Comparison of ENCODE assay signal across 8 cellular contexts in the genomic region with DNA sequence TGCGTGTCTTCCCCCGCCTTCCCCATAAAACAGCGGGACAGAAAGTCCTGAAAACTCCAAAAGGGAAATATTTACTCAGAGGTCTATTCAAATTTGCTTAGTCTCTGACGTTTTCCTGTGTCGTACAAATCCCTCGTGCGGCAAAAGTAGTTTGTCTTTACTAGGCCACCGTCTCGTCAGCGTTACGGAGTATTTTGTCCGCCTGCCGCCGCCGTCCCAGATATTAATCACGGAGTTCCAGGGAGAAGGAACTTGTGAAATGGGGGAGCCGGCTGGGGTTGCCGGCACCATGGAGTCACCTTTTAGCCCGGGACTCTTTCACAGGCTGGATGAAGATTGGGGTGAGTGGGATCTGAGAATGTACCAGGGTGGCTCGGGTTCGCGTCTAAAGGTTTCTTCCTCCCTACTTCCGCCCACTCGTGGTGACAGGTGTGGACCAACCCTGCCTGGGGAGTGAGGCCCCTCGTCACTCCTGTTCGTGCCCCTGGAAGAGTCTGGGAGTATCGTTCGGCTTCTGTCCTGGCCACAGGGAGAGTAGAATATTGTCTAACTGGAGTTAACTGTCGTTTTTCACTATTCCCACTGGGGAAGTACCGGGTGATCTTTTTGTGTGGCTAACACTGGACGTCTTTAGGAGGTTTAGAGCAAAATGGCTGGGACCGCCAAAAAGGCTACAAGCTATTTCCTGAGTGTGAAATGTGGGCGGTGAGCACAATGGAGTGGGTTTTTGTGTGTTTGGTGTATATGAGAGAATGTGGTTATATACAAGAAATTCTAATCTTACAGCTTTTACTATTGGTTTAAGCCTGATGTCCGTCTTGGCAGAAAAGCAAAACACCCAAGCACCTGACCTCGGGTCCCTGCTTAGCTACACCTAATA. TPM values are rescaled to one million over a fixed set of nuclear protein-coding genes. Genes with fewer than 3 reads are reported as not detected.
DNase-seq lines count a peak whose midpoint lies in the region; ATAC-seq and TF ChIP-seq lines count a peak whose summit lies in the region.

A gene with protein sequence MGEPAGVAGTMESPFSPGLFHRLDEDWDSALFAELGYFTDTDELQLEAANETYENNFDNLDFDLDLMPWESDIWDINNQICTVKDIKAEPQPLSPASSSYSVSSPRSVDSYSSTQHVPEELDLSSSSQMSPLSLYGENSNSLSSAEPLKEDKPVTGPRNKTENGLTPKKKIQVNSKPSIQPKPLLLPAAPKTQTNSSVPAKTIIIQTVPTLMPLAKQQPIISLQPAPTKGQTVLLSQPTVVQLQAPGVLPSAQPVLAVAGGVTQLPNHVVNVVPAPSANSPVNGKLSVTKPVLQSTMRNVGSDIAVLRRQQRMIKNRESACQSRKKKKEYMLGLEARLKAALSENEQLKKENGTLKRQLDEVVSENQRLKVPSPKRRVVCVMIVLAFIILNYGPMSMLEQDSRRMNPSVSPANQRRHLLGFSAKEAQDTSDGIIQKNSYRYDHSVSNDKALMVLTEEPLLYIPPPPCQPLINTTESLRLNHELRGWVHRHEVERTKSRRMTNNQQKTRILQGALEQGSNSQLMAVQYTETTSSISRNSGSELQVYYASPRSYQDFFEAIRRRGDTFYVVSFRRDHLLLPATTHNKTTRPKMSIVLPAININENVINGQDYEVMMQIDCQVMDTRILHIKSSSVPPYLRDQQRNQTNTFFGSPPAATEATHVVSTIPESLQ (plus strand): TSS at position 219 of the 880 bp plus-strand sequence. CDS start 41 bp downstream, at position 260.

- no peaks in the 10 kb centered on the region for H3K9me3 Mint-ChIP-seq in activated CD4-positive, alpha-beta T cell treated with anti-CD3 and anti-CD28 coated beads, Interleukin-2, amount 10 ng/mL, durations not matched to agents 24 days and 14 days

- peak within 1 kb of the TSS; percentile 98 for H3K27ac Mint-ChIP-seq in activated CD4-positive, alpha-beta T cell treated with anti-CD3 and anti-CD28 coated beads, Interleukin-2, amount 10 ng/mL, durations not matched to agents 24 days and 14 days

- peak; percentile 68 for TF ChIP-seq POLR2A in GM19099 (IDR thresholded peaks at IDR 0.05; ENCODE audit: extremely low read depth, insufficient read length, low read depth)

- H3K4me1 Mint-ChIP-seq in activated CD4-positive, alpha-beta T cell treated with anti-CD3 and anti-CD28 coated beads, Interleukin-2, amount 10 ng/mL, durations not matched to agents 24 days and 14 days = peaks cover 45% of the 10 kb centered on the region

- peak; percentile 65 for ATAC-seq in HG03442 (IDR thresholded peaks at IDR 0.05; ENCODE audit: unreplicated experiment)
- peak; percentile 86 for ATAC-seq in left lobe of liver

- H3K36me3 Mint-ChIP-seq in activated CD4-positive, alpha-beta T cell treated with anti-CD3 and anti-CD28 coated beads, Interleukin-2, amount 10 ng/mL, durations not matched to agents 24 days and 14 days (ENCODE audit: low read depth) = peaks cover 10% of the 10 kb centered on the region

- H3K27me3 Mint-ChIP-seq in activated CD4-positive, alpha-beta T cell treated with anti-CD3 and anti-CD28 coated beads, Interleukin-2, amount 10 ng/mL, durations not matched to agents 24 days and 14 days = no peaks in the 10 kb centered on the region

- peak; percentile 87 for DNase-seq in AG20443 (ENCODE audit: low spot score)
- peak; percentile 41 for DNase-seq in NCI-H524 treated with DMSO at 0.1 percent for 48 hours (lab: John Stamatoyannopoulos, UW)
- peak; percentile 95 for DNase-seq in activated CD4-positive, alpha-beta T cell treated with anti-CD3 and anti-CD28 coated beads, Interleukin-2, amount 10 ng/mL, durations not matched to agents 24 days and 14 days
- peak; percentile 94 for DNase-seq in dedifferentiated amniotic fluid mesenchymal stem cell (ENCODE audit: extremely low spot score)
- peak; percentile 95 for DNase-seq in left lobe of liver (ENCODE audit: low spot score)
- peak; percentile 78 to 84 for DNase-seq in stimulated activated CD4-positive, alpha-beta T cell treated with anti-CD3 and anti-CD28 coated beads, Interleukin-2, amount 100 ng/mL, for 24 hours

- H3K4me3 Mint-ChIP-seq in activated CD4-positive, alpha-beta T cell treated with anti-CD3 and anti-CD28 coated beads, Interleukin-2, amount 10 ng/mL, durations not matched to agents 24 days and 14 days = peak within 1 kb of the TSS; percentile 95

- intact Hi-C loops in activated CD4-positive, alpha-beta T cell treated with anti-CD3 and anti-CD28 coated beads, Interleukin-2, amount 10 ng/mL, durations not matched to agents 24 days and 14 days (cut with micrococcal nuclease) = loop anchor here (1.0 to 5.0 kb wide), 4 partner anchors 17 to 731 kb away; a partner anchor contains a TSS

RNA-seq across cellular contexts. Expression of the gene that starts here (rescaled TPM):
- 23.6 and 27.7 TPM in 2 replicates for total RNA-seq in activated CD4-positive, alpha-beta T cell treated with anti-CD3 and anti-CD28 coated beads, Interleukin-2, amount 10 ng/mL, durations not matched to agents 24 days and 14 days
- total RNA-seq in left lobe of liver = 14.4 TPM

Comparison
In these comparisons a context has a peak if more than half of its experiments do, and no peak if none do; other contexts are left out.
1. Peak in every context shown above with its lines: DNase-seq and ATAC-seq.
2. DNase-seq: peak in every context shown above with its lines; median percentile 95 in activated CD4-positive, alpha-beta T cell treated with anti-CD3 and anti-CD28 coated beads, Interleukin-2, amount 10 ng/mL, durations not matched to agents 24 days and 14 days; 95 in left lobe of liver; 94 in dedifferentiated amniotic fluid mesenchymal stem cell; 87 in AG20443; 81 in stimulated activated CD4-positive, alpha-beta T cell treated with anti-CD3 and anti-CD28 coated beads, Interleukin-2, amount 100 ng/mL, for 24 hours; 41 in NCI-H524 treated with DMSO at 0.1 percent for 48 hours.